ENCODE assay signal across 16 cellular contexts in genomic region chr13:56706485-56706884, GRCh38.
DNase-seq lines count a peak whose midpoint lies in the region; FAIRE-seq lines count a peak whose summit lies in the region.
"Had no signal": no experiment of that assay in that cellular context is flagged by ENCODE, and none has a peak within 500 bp of the region (broad histone marks: within the 10 kb centered on the region; RNA-seq: fewer than 3 reads in every experiment).

No MANE protein-coding gene starts in this region.

- peak; percentile 2 for DNase-seq in SHP77 treated with DMSO at 0.1 percent for 48 hours (lab: John Stamatoyannopoulos, UW)
- DNase-seq in SHP77 (lab: John Stamatoyannopoulos, UW): no peak
- peak; percentile 25 for DNase-seq in NCI-H748 treated with DMSO at 0.1 percent for 48 hours (lab: John Stamatoyannopoulos, UW)
- no peak for DNase-seq in T1000 (lab: John Stamatoyannopoulos, UW)
- DNase-seq in activated CD8-positive, alpha-beta memory T cell treated with anti-CD3 and anti-CD28 coated beads, Interleukin-2, amount 50 U/mL, for 4 hours: no peak
- DNase-seq: Caco-2; CD4-positive, CD25-positive, alpha-beta regulatory T cell; CD8-positive, alpha-beta T cell; DMS 273 treated with DMSO at 0.1 percent for 48 hours; DMS79; EL; GDM1; H9 had no signal

- FAIRE-seq in islet of Langerhans (lab: Jason Lieb, UNC): peak; percentile 5
- FAIRE-seq: GM12878, GM19239 had no signal

Comparison
In these comparisons a context has a peak if more than half of its experiments do, and no peak if none do; other contexts are left out.
1. DNase-seq: peak in SHP77 treated with DMSO at 0.1 percent for 48 hours (single experiment) and NCI-H748 treated with DMSO at 0.1 percent for 48 hours (single experiment); none in SHP77 (0 of 2), T1000 (single experiment) and activated CD8-positive, alpha-beta memory T cell treated with anti-CD3 and anti-CD28 coated beads, Interleukin-2, amount 50 U/mL, for 4 hours (single experiment).